In genomic region chr9:129258823-129259301, GRCh38 we compare ENCODE assay signal across 9 cellular contexts.
DNase-seq lines count a peak whose midpoint lies in the region; ATAC-seq, FAIRE-seq and TF ChIP-seq lines count a peak whose summit lies in the region.
"Had no signal": no experiment of that assay in that cellular context is flagged by ENCODE, and none has a peak within 500 bp of the region (broad histone marks: within the 10 kb centered on the region; RNA-seq: fewer than 3 reads in every experiment).

No MANE protein-coding gene starts in this region.

- TF ChIP-seq EP300 in sigmoid colon (IDR thresholded peaks at IDR 0.05) = no peak

- H3K36me3 ChIP-seq in sigmoid colon (no peaks in the 10 kb centered on the region), small intestine (ENCODE audit: control insufficient read depth in 2 of 2, insufficient read depth in 2 of 2, low read length in 2 of 2) (no peaks in the 10 kb centered on the region)

- H3K27me3 ChIP-seq in sigmoid colon (peaks cover 0 to 14% (median 0%) of the 10 kb centered on the region in 3 donors), small intestine (ENCODE audit: control insufficient read depth in 2 of 2, insufficient read depth in 2 of 2, low read length in 2 of 2) (no peaks in the 10 kb centered on the region)

- H3K4me3 ChIP-seq in fibroblast of pulmonary artery (replicated peaks; ENCODE audit: low read depth, low read length) = peak overlapping the region; percentile 39
- H3K4me3 ChIP-seq in sigmoid colon = peak overlapping the region in 3 of 4 donors; percentile 22 to 33 (median 28)
- no peak overlapping the region for H3K4me3 ChIP-seq in small intestine (ENCODE audit: low read depth in 1 of 2, low read length in 2 of 2)
- H3K4me3 ChIP-seq: lung had no signal

- no peak overlapping the region for H3K27ac ChIP-seq in sigmoid colon
- H3K27ac ChIP-seq in small intestine (ENCODE audit: low read depth in 1 of 2, low read length in 1 of 2) = no peak overlapping the region

- peak; percentile 30 for ATAC-seq in activated CD8-positive, alpha-beta T cell treated with anti-CD3 and anti-CD28 coated beads for 36 hours

- no peak for DNase-seq in GM19239 (ENCODE audit: insufficient read length, low spot score)
- peak; percentile 15 for DNase-seq in activated CD8-positive, alpha-beta T cell treated with anti-CD3 and anti-CD28 coated beads for 36 hours
- DNase-seq in fibroblast of pulmonary artery (ENCODE audit: low read depth) = no peak
- DNase-seq in sigmoid colon = no peak
- no peak for DNase-seq in GM19238 (ENCODE audit: insufficient read length, low spot score)
- no peak for DNase-seq in progenitor cell of endocrine pancreas (ENCODE audit: low spot score, unreplicated experiment)
- no peak for DNase-seq in GM03348 (ENCODE audit: low spot score)
- DNase-seq in small intestine = no peak

- 6 to 19% methylated on average over 18 of the region's 18 CpGs for WGBS in sigmoid colon, 2 donors
- WGBS in small intestine, 3 donors = 5 to 16% (median 6%) methylated on average over 18 of the region's 18 CpGs

- no peak for TF ChIP-seq POLR2A in sigmoid colon (IDR thresholded peaks at IDR 0.05)

- TF ChIP-seq CTCF in activated CD8-positive, alpha-beta T cell treated with anti-CD3 and anti-CD28 coated beads for 36 hours (IDR thresholded peaks at IDR 0.05) = no peak
- TF ChIP-seq CTCF in fibroblast of pulmonary artery (IDR thresholded peaks at IDR 0.05; ENCODE audit: low read length, missing control alignments) (no peak), sigmoid colon (IDR thresholded peaks at IDR 0.05) (no peak), progenitor cell of endocrine pancreas (IDR thresholded peaks at IDR 0.05; ENCODE audit: unreplicated experiment) (no peak)

- H3K36me3 Mint-ChIP-seq in activated CD8-positive, alpha-beta T cell treated with anti-CD3 and anti-CD28 coated beads for 36 hours (ENCODE audit: low read depth) = no peaks in the 10 kb centered on the region
- no peaks in the 10 kb centered on the region for H3K36me3 Mint-ChIP-seq in progenitor cell of endocrine pancreas (ENCODE audit: insufficient read depth)

- peak; percentile 77 for FAIRE-seq in GM19239 (lab: Jason Lieb, UNC)
- FAIRE-seq in small intestine (lab: Jason Lieb, UNC) = no peak

- peaks cover 30% of the 10 kb centered on the region for H3K4me1 Mint-ChIP-seq in activated CD8-positive, alpha-beta T cell treated with anti-CD3 and anti-CD28 coated beads for 36 hours (ENCODE audit: low read depth)
- peaks cover 2% of the 10 kb centered on the region for H3K4me1 Mint-ChIP-seq in progenitor cell of endocrine pancreas (ENCODE audit: low read depth)

- H3K27ac Mint-ChIP-seq in activated CD8-positive, alpha-beta T cell treated with anti-CD3 and anti-CD28 coated beads for 36 hours = no peak overlapping the region
- H3K27ac Mint-ChIP-seq in progenitor cell of endocrine pancreas = no peak overlapping the region

- CTCF ChIA-PET in activated CD8-positive, alpha-beta T cell treated with anti-CD3 and anti-CD28 coated beads for 36 hours (lab: Charles Lee) = interaction anchor here (0.8 to 1.3 kb wide), 4 partner anchors 10 to 127 kb away, joined by 3 to 5 read pairs (median 4); no protein-coding TSS in a partner anchor

- H3K4me3 Mint-ChIP-seq in activated CD8-positive, alpha-beta T cell treated with anti-CD3 and anti-CD28 coated beads for 36 hours = peak overlapping the region; percentile 57
- no peak overlapping the region for H3K4me3 Mint-ChIP-seq in progenitor cell of endocrine pancreas (ENCODE audit: low read depth)

- intact Hi-C loops in activated CD8-positive, alpha-beta T cell treated with anti-CD3 and anti-CD28 coated beads for 36 hours (cut with micrococcal nuclease) = no loop called here
- intact Hi-C loops in sigmoid colon (cut with DNase I) = loop anchor here (5.0 to 10.0 kb wide), 2 partner anchors 54 to 82 kb away; partner anchors contain the start of gene IER5L

- H3K9me3 ChIP-seq in sigmoid colon (no peaks in the 10 kb centered on the region), small intestine (ENCODE audit: control insufficient read depth, low read depth) (no peaks in the 10 kb centered on the region)

- peaks cover 9% of the 10 kb centered on the region for H3K27me3 Mint-ChIP-seq in activated CD8-positive, alpha-beta T cell treated with anti-CD3 and anti-CD28 coated beads for 36 hours
- H3K27me3 Mint-ChIP-seq in progenitor cell of endocrine pancreas = peaks cover 80% of the 10 kb centered on the region

- POLR2A ChIA-PET in activated CD8-positive, alpha-beta T cell treated with anti-CD3 and anti-CD28 coated beads for 36 hours (lab: Charles Lee) = interaction anchor here (1.4 to 1.9 kb wide), 2 partner anchors 21 to 81 kb away, joined by 3 to 6 read pairs; partner anchors contain the start of gene IER5L

- no peaks in the 10 kb centered on the region for H3K9me3 Mint-ChIP-seq in activated CD8-positive, alpha-beta T cell treated with anti-CD3 and anti-CD28 coated beads for 36 hours
- H3K9me3 Mint-ChIP-seq in progenitor cell of endocrine pancreas (ENCODE audit: low read depth) = no peaks in the 10 kb centered on the region

- H3K4me1 ChIP-seq in sigmoid colon = peaks cover 0 to 23% (median 21%) of the 10 kb centered on the region in 4 donors
- no peaks in the 10 kb centered on the region for H3K4me1 ChIP-seq in small intestine (ENCODE audit: control insufficient read depth in 2 of 2, insufficient read depth in 1 of 2, low read depth in 1 of 2, low read length in 1 of 2)

Comparison
In these comparisons a context has a peak if more than half of its experiments do, and no peak if none do; other contexts are left out.
1. H3K4me3 ChIP-seq: peak in fibroblast of pulmonary artery (single experiment) and sigmoid colon (3 of 4); none in small intestine (0 of 2).